1 cellular context compared by ENCODE assay signal in the genomic region with DNA sequence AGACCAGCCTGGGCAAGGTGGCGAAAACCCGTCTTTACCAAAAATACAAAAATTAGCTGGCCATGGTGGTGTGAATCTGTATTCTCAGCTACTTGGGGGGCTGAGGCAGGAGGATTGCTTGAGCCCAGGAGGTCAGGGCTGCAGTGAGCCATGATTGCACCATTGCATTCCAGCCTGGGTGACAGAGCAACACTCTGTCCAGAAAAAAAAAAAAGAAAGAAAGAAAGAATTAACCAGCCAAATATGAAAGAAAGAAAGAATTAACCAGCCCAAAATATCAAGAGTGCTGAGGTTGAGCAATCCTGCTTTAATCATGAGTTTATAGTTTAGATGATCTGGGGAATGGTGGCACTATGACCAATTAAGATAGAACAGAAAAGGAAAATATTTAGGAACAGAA.
TF ChIP-seq lines count a peak whose summit lies in the region.

No MANE protein-coding gene starts in this region.

TF ChIP-seq in IMR-90, 13 proteins besides CTCF, POLR2A, EP300 and RAD21:
- TF ChIP-seq MAFK (IDR thresholded peaks at IDR 0.05; ENCODE audit: low read depth, low read length) (no peak), CEBPB (IDR thresholded peaks at IDR 0.05; ENCODE audit: low read depth, low read length) (peak; percentile 90), NFE2L2 (IDR thresholded peaks at IDR 0.05; ENCODE audit: low read depth, low read length) (no peak)
